Comparison of ENCODE assay signal across 1 cellular context in genomic region chr19:40286235-40286530, GRCh38.
TF ChIP-seq lines count a peak whose summit lies in the region.

No MANE protein-coding gene starts in this region.

TF ChIP-seq in HepG2, 621 proteins besides CTCF, POLR2A, EP300 and RAD21:
- TF ChIP-seq FOSL1 (CRISPR knock-in tag; IDR thresholded peaks at IDR 0.05; ENCODE audit: borderline replicate concordance), result no peak
- no peak for TF ChIP-seq ARHGAP35 (CRISPR knock-in tag; IDR thresholded peaks at IDR 0.05; ENCODE audit: borderline replicate concordance)
- no peak for TF ChIP-seq ZNF788 (CRISPR knock-in tag; IDR thresholded peaks at IDR 0.05; ENCODE audit: borderline replicate concordance)
- no peak for TF ChIP-seq ZNF12 (CRISPR knock-in tag; IDR thresholded peaks at IDR 0.05)
- no peak for TF ChIP-seq CERS6 (CRISPR knock-in tag; IDR thresholded peaks at IDR 0.05)
- TF ChIP-seq DMTF1 (CRISPR knock-in tag; IDR thresholded peaks at IDR 0.05), result no peak
- no peak for TF ChIP-seq DPF2 (CRISPR knock-in tag; IDR thresholded peaks at IDR 0.05; ENCODE audit: borderline replicate concordance, low read depth)
- no peak for TF ChIP-seq RXRA (CRISPR knock-in tag; IDR thresholded peaks at IDR 0.05)
- no peak for TF ChIP-seq ZNF615 (CRISPR knock-in tag; IDR thresholded peaks at IDR 0.05; ENCODE audit: borderline replicate concordance)
- no peak for TF ChIP-seq EHMT2 (IDR thresholded peaks at IDR 0.05; ENCODE audit: borderline replicate concordance, low read depth, low read length)
- no peak for TF ChIP-seq FOXP4 (CRISPR knock-in tag; IDR thresholded peaks at IDR 0.05)
TF ChIP-seq in HepG2: peak in this region for 0.
